ENCODE assay signal across 17 cellular contexts in the genomic region with DNA sequence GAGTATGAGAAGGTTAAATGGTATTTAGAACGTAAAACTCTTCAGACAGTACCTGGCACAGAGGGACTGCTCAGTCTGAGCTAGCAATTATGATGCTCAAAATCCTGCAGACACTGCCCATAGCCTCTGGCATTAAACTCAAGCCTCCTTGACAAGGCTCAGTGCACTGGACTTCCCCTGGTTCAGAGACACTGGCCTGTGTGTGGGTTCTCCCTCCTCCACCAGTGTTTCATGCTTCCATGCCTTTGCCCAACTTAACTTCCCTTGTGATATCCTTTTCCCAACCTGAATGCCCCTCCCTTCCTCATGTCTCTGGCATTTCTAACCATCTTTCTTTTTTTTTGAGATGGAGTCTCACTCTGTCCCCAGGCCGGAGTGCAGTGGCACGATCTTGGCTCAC. TPM values are rescaled to one million over a fixed set of nuclear protein-coding genes. Genes with fewer than 3 reads are reported as not detected.
DNase-seq lines count a peak whose midpoint lies in the region; ATAC-seq and FAIRE-seq lines count a peak whose summit lies in the region.
"Had no signal": no experiment of that assay in that cellular context is flagged by ENCODE, and none has a peak within 500 bp of the region (broad histone marks: within the 10 kb centered on the region; RNA-seq: fewer than 3 reads in every experiment).

No MANE protein-coding gene starts in this region.

- POLR2A ChIA-PET in T-cell (lab: Charles Lee), result interaction anchor here in 1 of 2 donors (0.6 to 0.8 kb wide), 2 partner anchors 46 to 61 kb away, joined by 3 to 12 read pairs; no protein-coding TSS in a partner anchor

- ATAC-seq in T-cell (replicated peaks in 1 of 4) (no peak), GM19452 (IDR thresholded peaks at IDR 0.05; ENCODE audit: unreplicated experiment) (no peak), GM18511 (IDR thresholded peaks at IDR 0.05; ENCODE audit: unreplicated experiment) (no peak)
- ATAC-seq: GM23338, K562, PC-3 had no signal

- H3K4me3 ChIP-seq in small intestine (ENCODE audit: low read depth in 1 of 2, low read length in 2 of 2), result no peak overlapping the region
- H3K4me3 ChIP-seq: GM23338, K562, SJSA1 had no signal

- CTCF ChIA-PET in T-cell (lab: Charles Lee), result interaction anchor here in 1 of 2 donors (0.7 kb wide), 1 partner anchor 18 kb away, joined by 5 read pairs; no protein-coding TSS in a partner anchor

- peak overlapping the region; percentile 42 for H3K27ac Mint-ChIP-seq in activated naive CD8-positive, alpha-beta T cell
- H3K27ac Mint-ChIP-seq in activated naive CD8-positive, alpha-beta T cell treated with anti-CD3 and anti-CD28 coated beads for 36 hours, result no peak overlapping the region
- H3K27ac Mint-ChIP-seq in T-cell, result peak overlapping the region; percentile 22 to 84
- H3K27ac Mint-ChIP-seq: GM23338 had no signal

- no peak for DNase-seq in activated naive CD8-positive, alpha-beta T cell treated with anti-CD3 and anti-CD28 coated beads for 36 hours
- DNase-seq in T-cell (no peak), kidney tubule cell (ENCODE audit: low spot score) (peak; percentile 73), NCI-H526 (lab: John Stamatoyannopoulos, UW) (no peak), small intestine (no peak)
- DNase-seq: DMS79 treated with DMSO at 0.1 percent for 48 hours, NCI-H1417 treated with DMSO at 0.1 percent for 48 hours, NCI-H1930, NCI-H82, PC-3 had no signal

- H3K27me3 ChIP-seq in small intestine (ENCODE audit: control insufficient read depth in 2 of 2, insufficient read depth in 2 of 2, low read length in 2 of 2), result no peaks in the 10 kb centered on the region
- H3K27me3 ChIP-seq: SJSA1 had no signal

- H3K36me3 ChIP-seq in small intestine (ENCODE audit: control insufficient read depth in 2 of 2, insufficient read depth in 2 of 2, low read length in 2 of 2), result peaks cover 0 to 4% of the 10 kb centered on the region in 2 donors

- WGBS in small intestine, 3 donors, result 74 to 90% (median 89%) methylated on average over 3 of the region's 3 CpGs

- H3K9me3 Mint-ChIP-seq in activated naive CD8-positive, alpha-beta T cell (ENCODE audit: low read depth), result no peaks in the 10 kb centered on the region
- no peaks in the 10 kb centered on the region for H3K9me3 Mint-ChIP-seq in activated naive CD8-positive, alpha-beta T cell treated with anti-CD3 and anti-CD28 coated beads for 36 hours
- no peaks in the 10 kb centered on the region for H3K9me3 Mint-ChIP-seq in T-cell
- H3K9me3 Mint-ChIP-seq: GM23338 had no signal

- peaks cover 55% of the 10 kb centered on the region for H3K4me1 Mint-ChIP-seq in activated naive CD8-positive, alpha-beta T cell (ENCODE audit: low read depth)
- H3K4me1 Mint-ChIP-seq in activated naive CD8-positive, alpha-beta T cell treated with anti-CD3 and anti-CD28 coated beads for 36 hours, result peaks cover 46% of the 10 kb centered on the region
- H3K4me1 Mint-ChIP-seq in T-cell, result peaks cover 57 to 76% (median 65%) of the 10 kb centered on the region in 3 donors

- H3K27me3 Mint-ChIP-seq in activated naive CD8-positive, alpha-beta T cell, result no peaks in the 10 kb centered on the region
- H3K27me3 Mint-ChIP-seq in activated naive CD8-positive, alpha-beta T cell treated with anti-CD3 and anti-CD28 coated beads for 36 hours, result no peaks in the 10 kb centered on the region
- H3K27me3 Mint-ChIP-seq in T-cell, result no peaks in the 10 kb centered on the region

- no peak overlapping the region for H3K27ac ChIP-seq in small intestine (ENCODE audit: low read depth in 1 of 2, low read length in 1 of 2)
- H3K27ac ChIP-seq: SJSA1 had no signal

- no peaks in the 10 kb centered on the region for H3K36me3 Mint-ChIP-seq in activated naive CD8-positive, alpha-beta T cell
- H3K36me3 Mint-ChIP-seq in activated naive CD8-positive, alpha-beta T cell treated with anti-CD3 and anti-CD28 coated beads for 36 hours, result peaks cover 22% of the 10 kb centered on the region
- H3K36me3 Mint-ChIP-seq in T-cell, result peaks cover 16% of the 10 kb centered on the region
- H3K36me3 Mint-ChIP-seq: CD14-positive monocyte had no signal

- H3K4me3 Mint-ChIP-seq in activated naive CD8-positive, alpha-beta T cell, result no peak overlapping the region
- no peak overlapping the region for H3K4me3 Mint-ChIP-seq in activated naive CD8-positive, alpha-beta T cell treated with anti-CD3 and anti-CD28 coated beads for 36 hours
- peak overlapping the region in 1 of 3 donors; percentile 79 for H3K4me3 Mint-ChIP-seq in T-cell
- H3K4me3 Mint-ChIP-seq: CD14-positive monocyte, GM23338 had no signal

- no peak for FAIRE-seq in small intestine (lab: Jason Lieb, UNC)
- FAIRE-seq: K562 had no signal

- no peaks in the 10 kb centered on the region for H3K9me3 ChIP-seq in small intestine (ENCODE audit: control insufficient read depth, low read depth)
- H3K9me3 ChIP-seq: SJSA1 had no signal

- H3K4me1 ChIP-seq in small intestine (ENCODE audit: control insufficient read depth in 2 of 2, insufficient read depth in 1 of 2, low read depth in 1 of 2, low read length in 1 of 2), result no peaks in the 10 kb centered on the region

RNA-seq across cellular contexts. Expression of a gene that starts 9.1 kb away (rescaled TPM):
- total RNA-seq in activated naive CD8-positive, alpha-beta T cell treated with anti-CD3 and anti-CD28 coated beads for 36 hours, result 10 to 100 TPM; 35.5 to 36.0 TPM
- 100 to 1,000 TPM; 200 to 364 (median 284) TPM for total RNA-seq in T-cell
- 10 to 100 TPM in 2 of 3 donors, 1 to 10 TPM in 1; 6.5 to 25.6 (median 17.0) TPM for polyA plus RNA-seq in small intestine

RNA-seq across cellular contexts. Expression of a gene that starts 21.2 kb away (rescaled TPM):
- total RNA-seq in activated naive CD8-positive, alpha-beta T cell treated with anti-CD3 and anti-CD28 coated beads for 36 hours, result 10 to 100 TPM; 59.1 to 63.3 TPM
- 10 to 100 TPM; 32.5 to 36.9 (median 34.5) TPM for total RNA-seq in T-cell
- polyA plus RNA-seq in small intestine, result 10 to 100 TPM; 27.7 to 49.2 (median 38.4) TPM

RNA-seq across cellular contexts. Expression of a gene that starts 23.2 kb away (rescaled TPM):
- total RNA-seq in activated naive CD8-positive, alpha-beta T cell treated with anti-CD3 and anti-CD28 coated beads for 36 hours, result 10 to 100 TPM; 13.6 to 15.0 TPM
- 10 to 100 TPM; 36.3 to 72.9 (median 69.3) TPM for total RNA-seq in T-cell
- polyA plus RNA-seq in small intestine, result 10 to 100 TPM; 30.0 to 39.2 (median 36.7) TPM

RNA-seq across cellular contexts. Expression of a gene that starts 24.2 kb away (rescaled TPM):
- 10 to 100 TPM; 70.5 to 80.3 TPM for total RNA-seq in activated naive CD8-positive, alpha-beta T cell treated with anti-CD3 and anti-CD28 coated beads for 36 hours
- total RNA-seq in T-cell, result 10 to 100 TPM; 66.4 to 96.8 (median 76.8) TPM
- polyA plus RNA-seq in small intestine, result 10 to 100 TPM; 46.7 to 76.9 (median 74.3) TPM

RNA-seq across cellular contexts. Expression of a gene that starts 26.8 kb away (rescaled TPM):
- total RNA-seq in activated naive CD8-positive, alpha-beta T cell treated with anti-CD3 and anti-CD28 coated beads for 36 hours, result 10 to 100 TPM; 55.7 to 60.0 TPM
- total RNA-seq in T-cell, result 100 to 1,000 TPM; 115 to 170 (median 150) TPM
- 100 to 1,000 TPM in 1 of 3 donors, 10 to 100 TPM in 2; 36.1 to 131 (median 68.4) TPM for polyA plus RNA-seq in small intestine

Comparison
In these comparisons a context has a peak if more than half of its experiments do, and no peak if none do; other contexts are left out.
1. RNA of a gene that starts 9.1 kb away (total RNA-seq): 200 to 364 TPM in T-cell; 35.5 to 36.0 TPM in activated naive CD8-positive, alpha-beta T cell treated with anti-CD3 and anti-CD28 coated beads for 36 hours; every median in the first group is over 4 times any median in the second.